Comparison of ENCODE assay signal across 32 cellular contexts in the genomic region with DNA sequence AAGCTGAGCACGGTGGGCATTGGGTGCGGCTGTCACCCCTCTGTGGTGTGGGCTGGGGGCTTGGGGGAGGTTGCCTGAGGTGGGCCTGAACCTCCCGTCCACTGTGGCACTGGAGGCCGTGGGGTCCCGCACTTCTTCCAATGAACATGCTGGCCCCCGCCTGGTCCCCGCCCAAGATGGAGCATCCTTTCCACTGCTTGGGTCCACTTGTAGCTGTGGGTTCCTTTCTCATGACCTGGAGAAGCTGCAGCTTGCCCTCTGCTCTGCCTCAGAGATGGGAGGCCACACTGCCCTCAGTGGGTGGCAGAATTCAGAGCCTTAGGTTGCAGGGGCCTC. TPM values are rescaled to one million over a fixed set of nuclear protein-coding genes. Genes with fewer than 3 reads are reported as not detected.
DNase-seq lines count a peak whose midpoint lies in the region; ATAC-seq lines count a peak whose summit lies in the region.
"Had no signal": no experiment of that assay in that cellular context is flagged by ENCODE, and none has a peak within 500 bp of the region (broad histone marks: within the 10 kb centered on the region; RNA-seq: fewer than 3 reads in every experiment).

No MANE protein-coding gene starts in this region.

- POLR2A ChIA-PET in naive thymus-derived CD8-positive, alpha-beta T cell (lab: Charles Lee) = interaction anchor here (0.7 to 1.7 kb wide), 2 partner anchors 27 to 923 kb away, joined by 3 to 5 read pairs; a partner anchor contains a TSS

- H3K27me3 ChIP-seq in BLaER1 (no peaks in the 10 kb centered on the region), HUES64 (ENCODE audit: insufficient read depth, low read length) (no peaks in the 10 kb centered on the region)
- H3K27me3 ChIP-seq: ascending aorta, Peyer's patch, right atrium auricular region, stomach, tibial nerve had no signal

- peaks cover 84% of the 10 kb centered on the region for H3K4me1 ChIP-seq in BLaER1
- peaks cover 18% of the 10 kb centered on the region; the same call in 1 of the 2 replicates for H3K4me1 ChIP-seq in HUES64 (ENCODE audit: insufficient read depth, low read length)

- peak overlapping the region; percentile 37 for H3K27ac ChIP-seq in BLaER1
- peak overlapping the region; percentile 58; the same call in 1 of the 2 replicates for H3K27ac ChIP-seq in HUES64 (ENCODE audit: low read depth, low read length)
- H3K27ac ChIP-seq in cingulate gyrus (ENCODE audit: low read depth, low read length) = peak overlapping the region; percentile 19
- H3K27ac ChIP-seq: ascending aorta, Peyer's patch, right atrium auricular region, tibial nerve had no signal

- H3K9ac ChIP-seq in BLaER1 = peak overlapping the region; percentile 41; the same call in 1 of the 2 replicates
- H3K9ac ChIP-seq in HUES64 (ENCODE audit: low read depth, low read length) = peak overlapping the region; percentile 5; the same call in 1 of the 2 replicates

- 80% methylated on average over 7 of the region's 7 CpGs for WGBS in HUES64

- peaks cover 26 to 83% (median 59%) of the 10 kb centered on the region in 4 donors for H3K4me1 Mint-ChIP-seq in naive thymus-derived CD8-positive, alpha-beta T cell

- H3K4me3 ChIP-seq in BLaER1 (no peak overlapping the region), HUES64 (ENCODE audit: low read length) (no peak overlapping the region)
- H3K4me3 ChIP-seq: ascending aorta, lung, Peyer's patch, right atrium auricular region, stomach, tibial nerve had no signal

- H3K36me3 Mint-ChIP-seq in naive thymus-derived CD8-positive, alpha-beta T cell = peaks cover 3 to 25% (median 16%) of the 10 kb centered on the region in 3 donors

- no peaks in the 10 kb centered on the region for H3K27me3 Mint-ChIP-seq in naive thymus-derived CD8-positive, alpha-beta T cell
- H3K27me3 Mint-ChIP-seq: activated T-cell treated with anti-CD3 and anti-CD28 coated beads, Interleukin-2, amount 50 U/mL, for 24 hours had no signal

- no peak for ATAC-seq in naive thymus-derived CD8-positive, alpha-beta T cell
- ATAC-seq: esophagus mucosa, HCT116 had no signal

- H3K4me3 Mint-ChIP-seq in naive thymus-derived CD8-positive, alpha-beta T cell = peak overlapping the region in 8 of 10 donors; percentile 2 to 81 (median 62)
- H3K4me3 Mint-ChIP-seq: activated naive CD8-positive, alpha-beta T cell treated with anti-CD3 and anti-CD28 coated beads, Interleukin-2, amount 10 ng/mL, durations not matched to agents 7 days and 5 days; activated T-cell treated with anti-CD3 and anti-CD28 coated beads, Interleukin-2, amount 50 U/mL, for 24 hours; nephron had no signal

- no peaks in the 10 kb centered on the region for H3K9me3 Mint-ChIP-seq in naive thymus-derived CD8-positive, alpha-beta T cell
- H3K9me3 Mint-ChIP-seq: activated naive CD8-positive, alpha-beta T cell treated with anti-CD3 and anti-CD28 coated beads, Interleukin-2, amount 10 ng/mL, durations not matched to agents 7 days and 5 days; activated T-cell treated with anti-CD3 and anti-CD28 coated beads, Interleukin-2, amount 50 U/mL, for 24 hours; nephron had no signal

- H3K36me3 ChIP-seq in BLaER1 (peaks cover 63% of the 10 kb centered on the region), HUES64 (ENCODE audit: insufficient read depth, low read length) (no peaks in the 10 kb centered on the region)
- H3K36me3 ChIP-seq: ascending aorta had no signal

- H3K9me3 ChIP-seq in BLaER1 (no peaks in the 10 kb centered on the region), HUES64 (ENCODE audit: insufficient read depth, low read depth, low read length) (no peaks in the 10 kb centered on the region)
- H3K9me3 ChIP-seq: ascending aorta, Peyer's patch, right atrium auricular region, stomach had no signal

- DNase-seq in naive thymus-derived CD8-positive, alpha-beta T cell = no peak
- DNase-seq in NAMALWA (ENCODE audit: low spot score) (no peak), NCI-H128 (lab: John Stamatoyannopoulos, UW; ENCODE audit: unreplicated experiment) (no peak), germinal center (ENCODE audit: low spot score) (no peak), NCI-H2081 (lab: John Stamatoyannopoulos, UW) (no peak)
- DNase-seq: activated CD4-positive, alpha-beta T cell treated with anti-CD3 and anti-CD28 coated beads for 4 hours; activated effector memory CD4-positive, alpha-beta T cell treated with anti-CD3 and anti-CD28 coated beads, Interleukin-2, amount 50 U/mL, for 16 hours; activated naive CD8-positive, alpha-beta T cell treated with anti-CD3 and anti-CD28 coated beads, Interleukin-2, amount 10 ng/mL, durations not matched to agents 7 days and 5 days; activated T-cell treated with anti-CD3 and anti-CD28 coated beads, Interleukin-2, amount 50 U/mL, for 24 hours; caudate nucleus; DMS 273 treated with DMSO at 0.1 percent for 48 hours; IMR-90; kidney glomerular epithelial cell; MV-4-11; NCI-H1694; NCI-H446 treated with DMSO at 0.1 percent for 48 hours; NCI-H82; Peyer's patch; SIG-M5; stimulated activated CD8-positive, alpha-beta memory T cell treated with anti-CD3 and anti-CD28 coated beads, Interleukin-4, amount 100 ng/mL, for 48 hours; stomach had no signal

- peak overlapping the region in 7 of 10 donors; percentile 12 to 91 (median 67) for H3K27ac Mint-ChIP-seq in naive thymus-derived CD8-positive, alpha-beta T cell
- H3K27ac Mint-ChIP-seq: activated naive CD8-positive, alpha-beta T cell treated with anti-CD3 and anti-CD28 coated beads, Interleukin-2, amount 10 ng/mL, durations not matched to agents 7 days and 5 days; activated T-cell treated with anti-CD3 and anti-CD28 coated beads, Interleukin-2, amount 50 U/mL, for 24 hours had no signal

- peaks cover 66% of the 10 kb centered on the region for H4K20me1 ChIP-seq in BLaER1

- peak overlapping the region; percentile 89 for H3K4me2 ChIP-seq in BLaER1

RNA-seq across cellular contexts. Expression of a gene that starts 26.2 kb away (rescaled TPM):
- polyA plus RNA-seq in HUES64 (2013, experiment 1 of 2) = 0.55 TPM
- polyA plus RNA-seq in HUES64 (2013, experiment 2 of 2) = 0.38 TPM
- total RNA-seq in naive thymus-derived CD8-positive, alpha-beta T cell = 10 to 100 TPM; 14.6 to 17.4 TPM
- polyA plus RNA-seq in naive thymus-derived CD8-positive, alpha-beta T cell = 1 to 10 TPM; 3.7 to 6.5 (median 5.1) TPM

RNA-seq across cellular contexts. Expression of a gene that starts 44.3 kb away (rescaled TPM):
- 3.4 TPM for polyA plus RNA-seq in HUES64 (2013, experiment 1 of 2)
- 3.4 TPM for polyA plus RNA-seq in HUES64 (2013, experiment 2 of 2)
- total RNA-seq in naive thymus-derived CD8-positive, alpha-beta T cell = not detected
- polyA plus RNA-seq in naive thymus-derived CD8-positive, alpha-beta T cell = not detected
- total RNA-seq: activated CD8-positive, alpha-beta memory T cell treated with anti-CD3 and anti-CD28 coated beads for 36 hours; activated naive CD8-positive, alpha-beta T cell treated with anti-CD3 and anti-CD28 coated beads, Interleukin-2, amount 10 ng/mL, durations not matched to agents 7 days and 5 days had no signal
